ENCODE assay signal across 24 cellular contexts in genomic region chr19:30712428-30713151, GRCh38.
"Had no signal": no experiment of that assay in that cellular context is flagged by ENCODE, and none has a peak within 500 bp of the region (broad histone marks: within the 10 kb centered on the region; RNA-seq: fewer than 3 reads in every experiment).

No MANE protein-coding gene starts in this region.

- DNase-seq: activated CD4-positive, alpha-beta T cell treated with anti-CD3 and anti-CD28 coated beads, Interleukin-2, amount 10 ng/mL, durations not matched to agents 24 days and 14 days; activated CD4-positive, alpha-beta T cell treated with anti-CD3 and anti-CD28 coated beads, Interleukin-2, amount 50 U/mL, for 48 hours; activated CD4-positive, CD25-positive, alpha-beta regulatory T cell treated with anti-CD3 and anti-CD28 coated beads, Interleukin-2, amount 50 U/mL, for 72 hours; activated CD8-positive, alpha-beta memory T cell treated with anti-CD3 and anti-CD28 coated beads, Interleukin-2, amount 10 ng/mL, durations not matched to agents 7 days and 5 days; activated gamma-delta T cell; activated naive CD4-positive, alpha-beta T cell treated with anti-CD3 and anti-CD28 coated beads for 36 hours; activated T-cell treated with anti-CD3 and anti-CD28 coated beads, Interleukin-2, amount 50 U/mL, for 48 hours; caudate nucleus; KBM-7; NCI-H1092; NCI-H1417; NCI-H1930; NCI-H2107; NCI-H510A treated with DMSO at 0.1 percent for 48 hours; OCI-M1; RPMI8226; SW 1271 had no signal

- ATAC-seq: activated CD8-positive, alpha-beta memory T cell treated with anti-CD3 and anti-CD28 coated beads, Interleukin-2, amount 10 ng/mL, durations not matched to agents 7 days and 5 days; activated T-helper 17 cell treated with anti-CD3 and anti-CD28 coated beads, Interleukin-2, amount 50 U/mL, for 72 hours; Panc1; Right ventricle myocardium inferior; SK-N-SH treated with all-trans-retinoic acid at 6 μM for 48 hours; WTC11 had no signal

- H3K4me1 Mint-ChIP-seq: activated CD4-positive, alpha-beta T cell treated with anti-CD3 and anti-CD28 coated beads, Interleukin-2, amount 10 ng/mL, durations not matched to agents 24 days and 14 days; activated CD8-positive, alpha-beta memory T cell treated with anti-CD3 and anti-CD28 coated beads, Interleukin-2, amount 10 ng/mL, durations not matched to agents 7 days and 5 days; activated T-helper 17 cell treated with anti-CD3 and anti-CD28 coated beads, Interleukin-2, amount 50 U/mL, for 72 hours had no signal

- H3K4me3 Mint-ChIP-seq: activated CD4-positive, alpha-beta T cell treated with anti-CD3 and anti-CD28 coated beads, Interleukin-2, amount 10 ng/mL, durations not matched to agents 24 days and 14 days; activated CD8-positive, alpha-beta memory T cell treated with anti-CD3 and anti-CD28 coated beads, Interleukin-2, amount 10 ng/mL, durations not matched to agents 7 days and 5 days; activated naive CD4-positive, alpha-beta T cell treated with anti-CD3 and anti-CD28 coated beads for 36 hours; activated naive CD8-positive, alpha-beta T cell; activated T-helper 17 cell treated with anti-CD3 and anti-CD28 coated beads, Interleukin-2, amount 50 U/mL, for 72 hours; T-helper 2 cell treated with Interferon-gamma antibody and Interleukin-4, amounts not matched to agents 5 μg/mL and 100 μg/mL, for 36 hours; WTC11 had no signal

- H3K27ac Mint-ChIP-seq: activated CD4-positive, alpha-beta T cell treated with anti-CD3 and anti-CD28 coated beads, Interleukin-2, amount 10 ng/mL, durations not matched to agents 24 days and 14 days; activated CD8-positive, alpha-beta memory T cell treated with anti-CD3 and anti-CD28 coated beads, Interleukin-2, amount 10 ng/mL, durations not matched to agents 7 days and 5 days; activated naive CD4-positive, alpha-beta T cell treated with anti-CD3 and anti-CD28 coated beads for 36 hours; activated naive CD8-positive, alpha-beta T cell; activated T-helper 17 cell treated with anti-CD3 and anti-CD28 coated beads, Interleukin-2, amount 50 U/mL, for 72 hours; T-helper 2 cell treated with Interferon-gamma antibody and Interleukin-4, amounts not matched to agents 5 μg/mL and 100 μg/mL, for 36 hours; WTC11 had no signal

- H3K9me3 Mint-ChIP-seq: activated CD4-positive, alpha-beta T cell treated with anti-CD3 and anti-CD28 coated beads, Interleukin-2, amount 10 ng/mL, durations not matched to agents 24 days and 14 days; activated naive CD4-positive, alpha-beta T cell treated with anti-CD3 and anti-CD28 coated beads for 36 hours; activated T-helper 17 cell treated with anti-CD3 and anti-CD28 coated beads, Interleukin-2, amount 50 U/mL, for 72 hours; T-helper 2 cell treated with Interferon-gamma antibody and Interleukin-4, amounts not matched to agents 5 μg/mL and 100 μg/mL, for 36 hours; WTC11 had no signal

- H3K36me3 Mint-ChIP-seq: activated CD8-positive, alpha-beta memory T cell treated with anti-CD3 and anti-CD28 coated beads, Interleukin-2, amount 10 ng/mL, durations not matched to agents 7 days and 5 days; activated naive CD8-positive, alpha-beta T cell; WTC11 had no signal
